In the genomic region with DNA sequence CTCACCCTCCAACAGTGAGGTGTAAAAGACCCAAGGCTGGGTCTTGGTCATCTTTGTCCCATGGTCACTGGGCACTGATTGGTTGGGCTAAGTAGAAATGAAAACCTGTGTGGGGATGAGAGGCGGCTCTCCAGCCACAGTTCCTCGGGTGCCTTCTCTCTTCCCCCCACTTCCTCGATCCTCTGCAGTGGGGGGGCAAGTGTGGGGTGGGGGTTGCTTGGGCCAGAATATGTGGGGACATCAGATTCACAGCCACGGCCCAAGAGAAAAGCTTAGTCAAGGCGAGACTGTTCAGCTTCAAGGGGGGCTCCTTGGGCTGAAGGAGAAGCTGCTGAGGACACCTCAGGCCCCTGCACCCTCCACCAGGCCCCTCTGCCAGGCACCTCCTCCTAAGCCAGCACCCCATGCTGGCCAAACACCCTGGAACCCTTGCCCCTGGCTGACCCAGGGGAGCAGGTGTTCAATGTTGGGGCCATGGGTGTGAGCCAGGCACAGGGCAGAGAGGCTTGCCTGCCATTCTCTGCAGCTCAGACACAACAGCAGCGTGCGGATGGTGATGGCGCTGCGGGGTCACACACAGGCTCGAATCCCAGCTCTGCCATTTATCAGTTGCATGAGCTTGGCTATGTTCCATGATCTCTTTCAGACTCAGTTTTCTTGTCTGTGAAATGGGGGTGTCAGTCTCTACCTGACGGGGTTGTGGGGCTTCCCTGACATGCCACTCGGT, we compare ENCODE assay signal across 16 cellular contexts. TPM values are rescaled to one million over a fixed set of nuclear protein-coding genes. Genes with fewer than 3 reads are reported as not detected.
DNase-seq lines count a peak whose midpoint lies in the region; ATAC-seq and TF ChIP-seq lines count a peak whose summit lies in the region.
"Had no signal": no experiment of that assay in that cellular context is flagged by ENCODE, and none has a peak within 500 bp of the region (broad histone marks: within the 10 kb centered on the region; RNA-seq: fewer than 3 reads in every experiment).

No MANE protein-coding gene starts in this region.

- CTCF ChIA-PET in T-cell (lab: Charles Lee): interaction anchor here (0.5 kb wide), 2 partner anchors 31 to 344 kb away, joined by 3 read pairs; no protein-coding TSS in a partner anchor

- peak overlapping the region in 4 of 5 donors; percentile 43 to 84 (median 76) for H3K27ac ChIP-seq in stomach
- H3K27ac ChIP-seq: foreskin keratinocyte had no signal

- 91 to 95% (median 93%) methylated on average over 10 to 12 of the region's 12 CpGs for WGBS in stomach, 5 donors

- H3K4me1 Mint-ChIP-seq in activated naive CD8-positive, alpha-beta T cell treated with anti-CD3 and anti-CD28 coated beads, Interleukin-2, amount 10 ng/mL, durations not matched to agents 7 days and 5 days: peaks cover 65% of the 10 kb centered on the region
- peaks cover 68% of the 10 kb centered on the region for H3K4me1 Mint-ChIP-seq in activated naive CD8-positive, alpha-beta T cell treated with anti-CD3 and anti-CD28 coated beads, Interleukin-2, amount 50 U/mL, for 24 hours
- H3K4me1 Mint-ChIP-seq in T-cell (peaks cover 61 to 73% (median 71%) of the 10 kb centered on the region in 3 donors), immature natural killer cell (peaks cover 55 to 70% of the 10 kb centered on the region in 2 donors)

- peaks cover 1% of the 10 kb centered on the region for H3K9me3 Mint-ChIP-seq in activated naive CD8-positive, alpha-beta T cell treated with anti-CD3 and anti-CD28 coated beads, Interleukin-2, amount 10 ng/mL, durations not matched to agents 7 days and 5 days
- H3K9me3 Mint-ChIP-seq in activated naive CD8-positive, alpha-beta T cell treated with anti-CD3 and anti-CD28 coated beads, Interleukin-2, amount 50 U/mL, for 24 hours: peaks cover 9% of the 10 kb centered on the region
- H3K9me3 Mint-ChIP-seq in T-cell (peaks cover 0 to 3% (median 0%) of the 10 kb centered on the region in 3 donors), immature natural killer cell (no peaks in the 10 kb centered on the region)

- ATAC-seq in activated naive CD8-positive, alpha-beta T cell treated with anti-CD3 and anti-CD28 coated beads, Interleukin-2, amount 10 ng/mL, durations not matched to agents 7 days and 5 days (ENCODE audit: low read depth): no peak
- no peak for ATAC-seq in activated naive CD8-positive, alpha-beta T cell treated with anti-CD3 and anti-CD28 coated beads, Interleukin-2, amount 50 U/mL, for 24 hours
- ATAC-seq in T-cell (replicated peaks in 1 of 4): no peak
- ATAC-seq: activated T-cell treated with anti-CD3 and anti-CD28 coated beads, Interleukin-2, amount 50 U/mL, for 4 hours; foreskin keratinocyte had no signal

- peak overlapping the region; percentile 99 for H3K27ac Mint-ChIP-seq in activated naive CD8-positive, alpha-beta T cell treated with anti-CD3 and anti-CD28 coated beads, Interleukin-2, amount 10 ng/mL, durations not matched to agents 7 days and 5 days
- H3K27ac Mint-ChIP-seq in activated naive CD8-positive, alpha-beta T cell treated with anti-CD3 and anti-CD28 coated beads, Interleukin-2, amount 50 U/mL, for 24 hours: no peak overlapping the region
- H3K27ac Mint-ChIP-seq in T-cell: peak overlapping the region; percentile 93 to 96
- H3K27ac Mint-ChIP-seq in immature natural killer cell: peak overlapping the region in 4 of 6 donors; percentile 30 to 85 (median 62)

- no peak for DNase-seq in activated naive CD8-positive, alpha-beta T cell treated with anti-CD3 and anti-CD28 coated beads, Interleukin-2, amount 10 ng/mL, durations not matched to agents 7 days and 5 days
- DNase-seq in activated naive CD8-positive, alpha-beta T cell treated with anti-CD3 and anti-CD28 coated beads, Interleukin-2, amount 50 U/mL, for 24 hours: no peak
- DNase-seq in T-cell (no peak), immature natural killer cell (no peak), stomach (no peak), NCI-H1092 (lab: John Stamatoyannopoulos, UW) (no peak), DMS79 (lab: John Stamatoyannopoulos, UW) (no peak), anterior cingulate cortex (lab: John Stamatoyannopoulos, UW) (no peak)
- DNase-seq: activated T-cell treated with anti-CD3 and anti-CD28 coated beads, Interleukin-2, amount 50 U/mL, for 4 hours; cerebellar nuclear complex; foreskin keratinocyte; KG1; NCI-H1092 treated with DMSO at 0.1 percent for 48 hours; small intestine; stimulated activated naive CD4-positive, alpha-beta T cell treated with Interleukin-2 at 50 U/mL for 16 hours; SW 1271 had no signal

- intact Hi-C loops in stomach (cut with DNase I; ENCODE audit: low total_unique reads): no loop called here

- H3K4me3 ChIP-seq in stomach: no peak overlapping the region

- H3K9me3 ChIP-seq in stomach: peaks cover 0 to 4% (median 0%) of the 10 kb centered on the region in 4 donors

- H3K4me3 Mint-ChIP-seq in activated naive CD8-positive, alpha-beta T cell treated with anti-CD3 and anti-CD28 coated beads, Interleukin-2, amount 10 ng/mL, durations not matched to agents 7 days and 5 days: no peak overlapping the region
- H3K4me3 Mint-ChIP-seq in activated naive CD8-positive, alpha-beta T cell treated with anti-CD3 and anti-CD28 coated beads, Interleukin-2, amount 50 U/mL, for 24 hours: no peak overlapping the region
- H3K4me3 Mint-ChIP-seq in T-cell (peak overlapping the region in 1 of 3 donors; percentile 59), immature natural killer cell (no peak overlapping the region)
- H3K4me3 Mint-ChIP-seq: activated T-cell treated with anti-CD3 and anti-CD28 coated beads, Interleukin-2, amount 50 U/mL, for 4 hours had no signal

- no peak for TF ChIP-seq POLR2A in stomach (IDR thresholded peaks at IDR 0.05)

- POLR2A ChIA-PET in activated naive CD8-positive, alpha-beta T cell treated with anti-CD3 and anti-CD28 coated beads, Interleukin-2, amount 10 ng/mL, durations not matched to agents 7 days and 5 days (lab: Charles Lee): interaction anchor here (1.5 to 4.3 kb wide), 3 partner anchors 12 to 238 kb away, joined by 5 to 40 read pairs (median 14); no protein-coding TSS in a partner anchor
- POLR2A ChIA-PET in T-cell (lab: Charles Lee): interaction anchor here in 1 of 2 donors (0.5 kb wide), 1 partner anchor 32 kb away, joined by 4 read pairs; no protein-coding TSS in a partner anchor

- no peaks in the 10 kb centered on the region for H3K36me3 ChIP-seq in stomach

- H3K27me3 Mint-ChIP-seq in activated naive CD8-positive, alpha-beta T cell treated with anti-CD3 and anti-CD28 coated beads, Interleukin-2, amount 10 ng/mL, durations not matched to agents 7 days and 5 days: no peaks in the 10 kb centered on the region
- H3K27me3 Mint-ChIP-seq in activated naive CD8-positive, alpha-beta T cell treated with anti-CD3 and anti-CD28 coated beads, Interleukin-2, amount 50 U/mL, for 24 hours: no peaks in the 10 kb centered on the region
- H3K27me3 Mint-ChIP-seq in T-cell: no peaks in the 10 kb centered on the region
- peaks cover 2 to 6% (median 4%) of the 10 kb centered on the region in 3 donors for H3K27me3 Mint-ChIP-seq in immature natural killer cell (ENCODE audit: low read depth in 3 of 3)

- peaks cover 6% of the 10 kb centered on the region for H3K36me3 Mint-ChIP-seq in activated naive CD8-positive, alpha-beta T cell treated with anti-CD3 and anti-CD28 coated beads, Interleukin-2, amount 10 ng/mL, durations not matched to agents 7 days and 5 days
- peaks cover 10% of the 10 kb centered on the region for H3K36me3 Mint-ChIP-seq in activated naive CD8-positive, alpha-beta T cell treated with anti-CD3 and anti-CD28 coated beads, Interleukin-2, amount 50 U/mL, for 24 hours (ENCODE audit: low read depth)
- H3K36me3 Mint-ChIP-seq in T-cell: no peaks in the 10 kb centered on the region
- no peaks in the 10 kb centered on the region for H3K36me3 Mint-ChIP-seq in immature natural killer cell

- peaks cover 27 to 93% (median 38%) of the 10 kb centered on the region in 4 donors for H3K4me1 ChIP-seq in stomach
- H3K4me1 ChIP-seq: foreskin keratinocyte had no signal

- TF ChIP-seq CTCF in stomach (IDR thresholded peaks at IDR 0.05): no peak

- H3K27me3 ChIP-seq in stomach: no peaks in the 10 kb centered on the region

- no peak for TF ChIP-seq EP300 in stomach (IDR thresholded peaks at IDR 0.05)

RNA-seq across cellular contexts. Expression of gene TNFRSF1B, which starts 21.0 kb away (rescaled TPM):
- 100 to 1,000 TPM; 215 to 246 TPM for total RNA-seq in activated naive CD8-positive, alpha-beta T cell treated with anti-CD3 and anti-CD28 coated beads, Interleukin-2, amount 10 ng/mL, durations not matched to agents 7 days and 5 days
- total RNA-seq in T-cell (100 to 1,000 TPM in 2 of 5 donors, 10 to 100 TPM in 3; 55.0 to 130 (median 99.6) TPM), stomach (10 to 100 TPM in 4 of 5 donors, 1 to 10 TPM in 1; 7.1 to 24.3 (median 14.9) TPM)
- polyA plus RNA-seq in immature natural killer cell (100 to 1,000 TPM; 162 to 269 (median 165) TPM), stomach (1 to 10 TPM; 5.4 to 8.4 (median 7.8) TPM)
